8 cellular contexts compared by ENCODE assay signal in genomic region chr12:66301944-66302826, GRCh38. TPM values are rescaled to one million over a fixed set of nuclear protein-coding genes. Genes with fewer than 3 reads are reported as not detected.
DNase-seq lines count a peak whose midpoint lies in the region; ATAC-seq, FAIRE-seq and TF ChIP-seq lines count a peak whose summit lies in the region.

Gene HELB, plus strand, starts transcription at chr12:66302493. Its CDS starts 111 bp downstream, at chr12:66302604.

- peaks cover 13% of the 10 kb centered on the region for H3K27me3 ChIP-seq in BE2C

- H3K9me3 ChIP-seq in BE2C (no peaks in the 10 kb centered on the region), kidney (ENCODE audit: control insufficient read depth in 1 of 2, low read length in 2 of 2) (no peaks in the 10 kb centered on the region)

- DNase-seq in BE2C: peak; percentile 99
- peak; percentile 51 for DNase-seq in GM19239 (ENCODE audit: insufficient read length, low spot score)
- peak; percentile 97 for DNase-seq in NCI-H510A treated with DMSO at 0.1 percent for 48 hours (lab: John Stamatoyannopoulos, UW)
- DNase-seq in activated CD4-positive, alpha-beta T cell treated with anti-CD3 and anti-CD28 coated beads for 1 hour: peak; percentile 93
- DNase-seq in choroid plexus epithelial cell (ENCODE audit: low read depth): peak; percentile 97
- DNase-seq in kidney: peak; percentile 99
- DNase-seq in stimulated activated CD4-positive, alpha-beta T cell treated with anti-CD3 and anti-CD28 coated beads, Interleukin-15, amount 100 ng/mL, for 1 hour (ENCODE audit: low read depth in 1 of 2, low spot score in 1 of 2): peak; percentile 93 to 96

- H3K36me3 ChIP-seq in BE2C (no peaks in the 10 kb centered on the region), kidney (ENCODE audit: control insufficient read depth in 1 of 2, insufficient read depth in 2 of 2, low read length in 2 of 2) (peaks cover 0 to 4% of the 10 kb centered on the region in 2 donors)

- peak within 1 kb of the TSS; percentile 82 for H3K4me3 ChIP-seq in BE2C (ENCODE audit: low read depth, low read length)
- peak within 1 kb of the TSS; percentile 72 for H3K4me3 ChIP-seq in choroid plexus epithelial cell (ENCODE audit: low read depth, low read length)
- peak within 1 kb of the TSS; percentile 92 to 100 for H3K4me3 ChIP-seq in kidney (ENCODE audit: low read length in 2 of 2)

- peak within 1 kb of the TSS; percentile 83 to 95 for H3K9ac ChIP-seq in kidney (ENCODE audit: low read length in 2 of 2)

- peak within 1 kb of the TSS; percentile 59 to 84 for H3K27ac ChIP-seq in kidney (ENCODE audit: low read depth in 2 of 2, low read length in 2 of 2)

- intact Hi-C loops in kidney (cut with DNase I): no loop called here

- H3K4me1 ChIP-seq in BE2C (no peaks in the 10 kb centered on the region), kidney (ENCODE audit: control insufficient read depth in 1 of 2, insufficient read depth in 1 of 2, low read depth in 1 of 2, low read length in 2 of 2) (peaks cover 0 to 4% of the 10 kb centered on the region in 2 donors)

- ATAC-seq in HG03442 (IDR thresholded peaks at IDR 0.05; ENCODE audit: unreplicated experiment): peak; percentile 93

- FAIRE-seq in GM19239 (lab: Jason Lieb, UNC) (peak; percentile 99), kidney (lab: Jason Lieb, UNC) (peak; percentile 74)

- TF ChIP-seq CTCF in BE2C (IDR thresholded peaks at IDR 0.05; ENCODE audit: low read depth, low read length) (no peak), choroid plexus epithelial cell (conservative IDR thresholded peaks at IDR 0.05; ENCODE audit: low read depth, low read length) (no peak), kidney (IDR thresholded peaks at IDR 0.05; ENCODE audit: borderline replicate concordance, extremely low read depth, insufficient read depth) (no peak)

RNA-seq across cellular contexts. Expression of gene HELB, which starts in this region (rescaled TPM):
- 0.36 TPM for polyA plus RNA-seq in BE2C (2012; ENCODE audit: insufficient read depth, insufficient read length, low read depth)
- total RNA-seq in kidney: 7.3 TPM
- polyA plus RNA-seq in kidney (ENCODE audit: insufficient read depth, low read depth, low replicate concordance): 0.41 TPM

Comparison
In these comparisons a context has a peak if more than half of its experiments do, and no peak if none do; other contexts are left out.
1. Peak in every context shown above with its lines: DNase-seq, ATAC-seq, H3K4me3 ChIP-seq and H3K27ac ChIP-seq.